Comparison of ENCODE assay signal across 7 cellular contexts in the genomic region with DNA sequence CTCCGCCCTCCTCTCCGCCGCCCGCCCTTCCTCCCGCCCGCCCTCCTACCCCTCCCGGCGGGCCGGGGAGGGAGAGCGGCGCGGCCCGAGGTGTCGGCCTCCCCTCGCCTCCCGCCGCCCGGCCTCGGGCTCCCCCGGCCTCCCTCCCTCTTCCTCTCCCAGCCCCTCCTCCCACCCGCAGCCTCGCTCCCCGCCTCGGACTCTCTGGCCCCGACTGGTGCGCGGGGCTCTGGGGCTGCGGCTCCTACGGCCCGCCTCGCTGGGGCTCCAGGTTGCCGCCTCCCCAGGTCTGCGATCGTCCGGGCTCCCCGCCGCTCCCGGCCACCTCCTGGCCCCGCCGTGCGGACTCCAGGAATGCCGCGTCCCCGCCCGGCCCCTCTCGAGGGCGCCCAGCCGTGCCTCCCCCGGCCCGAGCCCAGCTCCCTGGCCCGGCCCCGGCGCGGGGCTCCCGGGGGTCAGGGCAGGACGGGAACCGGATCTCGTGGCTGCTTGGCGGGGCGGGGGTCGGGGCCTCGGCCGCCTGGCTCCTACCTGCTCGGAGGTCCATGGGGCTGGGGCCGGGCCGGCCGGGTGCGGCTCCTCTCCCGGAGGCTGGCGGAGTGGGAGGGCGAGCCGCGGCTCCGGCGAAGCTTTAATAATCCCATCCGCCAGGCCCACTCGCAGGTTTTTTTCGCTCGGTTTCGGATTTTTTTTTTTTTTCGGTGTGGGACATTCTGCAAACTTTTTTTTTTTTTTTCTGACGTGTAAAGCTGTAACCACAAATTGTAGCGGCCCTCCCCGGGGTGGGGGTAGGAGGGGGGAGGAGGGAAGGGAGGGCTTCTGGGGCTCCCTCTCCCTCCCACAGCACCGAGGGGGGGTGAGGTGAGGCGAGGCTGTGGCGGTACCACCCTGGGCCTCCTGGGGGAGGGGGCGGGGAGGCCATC. TPM values are rescaled to one million over a fixed set of nuclear protein-coding genes. Genes with fewer than 3 reads are reported as not detected.
DNase-seq lines count a peak whose midpoint lies in the region; ATAC-seq lines count a peak whose summit lies in the region.

A gene (minus strand): TSS at position 606 of the 923 bp plus-strand sequence. CDS start 59 bp downstream, at position 547.

- no peaks in the 10 kb centered on the region for H3K36me3 Mint-ChIP-seq in activated CD8-positive, alpha-beta memory T cell treated with anti-CD3 and anti-CD28 coated beads, Interleukin-2, amount 10 ng/mL, durations not matched to agents 7 days and 5 days

- H3K9me3 ChIP-seq in mucosa of stomach (ENCODE audit: control insufficient read depth, low read length), result no peaks in the 10 kb centered on the region
- no peaks in the 10 kb centered on the region for H3K9me3 ChIP-seq in subcutaneous abdominal adipose tissue (ENCODE audit: control insufficient read depth in 5 of 5, low read length in 5 of 5)

- peaks cover 44% of the 10 kb centered on the region for H3K4me1 Mint-ChIP-seq in activated CD8-positive, alpha-beta memory T cell treated with anti-CD3 and anti-CD28 coated beads, Interleukin-2, amount 10 ng/mL, durations not matched to agents 7 days and 5 days

- CTCF ChIA-PET in activated CD8-positive, alpha-beta memory T cell treated with anti-CD3 and anti-CD28 coated beads, Interleukin-2, amount 10 ng/mL, durations not matched to agents 7 days and 5 days (lab: Charles Lee), result interaction anchor here (0.6 to 32.6 kb wide), 11 partner anchors 3 to 257 kb away, joined by 3 to 1153 read pairs (median 4); a partner anchor contains a TSS

- peaks cover 2% of the 10 kb centered on the region for H3K27me3 ChIP-seq in mucosa of stomach (ENCODE audit: control insufficient read depth, insufficient read depth, low read length)
- peaks cover 0 to 13% (median 10%) of the 10 kb centered on the region in 5 donors for H3K27me3 ChIP-seq in subcutaneous abdominal adipose tissue (ENCODE audit: control insufficient read depth in 5 of 5, insufficient read depth in 4 of 5, low read length in 5 of 5)

- peak within 1 kb of the TSS; percentile 84 for H3K9ac ChIP-seq in mucosa of stomach (ENCODE audit: low read length)
- peak within 1 kb of the TSS; percentile 16 to 79 (median 61) for H3K9ac ChIP-seq in subcutaneous abdominal adipose tissue (ENCODE audit: low read length in 5 of 5)

- peak within 1 kb of the TSS; percentile 46 for H3K4me3 ChIP-seq in mucosa of stomach (ENCODE audit: low read length)
- peak within 1 kb of the TSS; percentile 55 to 69 (median 59) for H3K4me3 ChIP-seq in subcutaneous abdominal adipose tissue (ENCODE audit: low read depth in 1 of 5, low read length in 5 of 5)

- DNase-seq in NCI-H510A treated with DMSO at 0.1 percent for 48 hours (lab: John Stamatoyannopoulos, UW) (peak; percentile 52), epidermal melanocyte (ENCODE audit: insufficient read length, low spot score) (peak; percentile 77), KG1 (lab: John Stamatoyannopoulos, UW) (no peak)
- DNase-seq in activated CD8-positive, alpha-beta memory T cell treated with anti-CD3 and anti-CD28 coated beads, Interleukin-2, amount 10 ng/mL, durations not matched to agents 7 days and 5 days, result peak; percentile 78

- H3K27ac Mint-ChIP-seq in activated CD8-positive, alpha-beta memory T cell treated with anti-CD3 and anti-CD28 coated beads, Interleukin-2, amount 10 ng/mL, durations not matched to agents 7 days and 5 days, result peak within 1 kb of the TSS; percentile 65

- H3K27me3 Mint-ChIP-seq in activated CD8-positive, alpha-beta memory T cell treated with anti-CD3 and anti-CD28 coated beads, Interleukin-2, amount 10 ng/mL, durations not matched to agents 7 days and 5 days, result peaks cover 70% of the 10 kb centered on the region

- H3K27ac ChIP-seq in subcutaneous abdominal adipose tissue (ENCODE audit: low read depth, low read length), result peak within 1 kb of the TSS; percentile 75

- H3K4me1 ChIP-seq in mucosa of stomach (ENCODE audit: control insufficient read depth, insufficient read depth, low read length), result peaks cover 40% of the 10 kb centered on the region
- H3K4me1 ChIP-seq in subcutaneous abdominal adipose tissue (ENCODE audit: control insufficient read depth in 5 of 5, insufficient read depth in 5 of 5, low read length in 5 of 5), result peaks cover 6 to 32% (median 28%) of the 10 kb centered on the region in 5 donors

- H3K4me3 Mint-ChIP-seq in activated CD8-positive, alpha-beta memory T cell treated with anti-CD3 and anti-CD28 coated beads, Interleukin-2, amount 10 ng/mL, durations not matched to agents 7 days and 5 days, result peak within 1 kb of the TSS; percentile 72

- no peaks in the 10 kb centered on the region for H3K9me3 Mint-ChIP-seq in activated CD8-positive, alpha-beta memory T cell treated with anti-CD3 and anti-CD28 coated beads, Interleukin-2, amount 10 ng/mL, durations not matched to agents 7 days and 5 days (ENCODE audit: low read depth)

- H3K36me3 ChIP-seq in mucosa of stomach (ENCODE audit: control insufficient read depth, insufficient read depth, low read length) (no peaks in the 10 kb centered on the region), subcutaneous abdominal adipose tissue (ENCODE audit: control insufficient read depth in 5 of 5, insufficient read depth in 5 of 5, low read length in 5 of 5) (no peaks in the 10 kb centered on the region)

- ATAC-seq in GM18511 (IDR thresholded peaks at IDR 0.05; ENCODE audit: unreplicated experiment), result peak; percentile 49
- peak; percentile 48 for ATAC-seq in activated CD8-positive, alpha-beta memory T cell treated with anti-CD3 and anti-CD28 coated beads, Interleukin-2, amount 10 ng/mL, durations not matched to agents 7 days and 5 days

RNA-seq across cellular contexts. Expression of the gene that starts here (rescaled TPM):
- 1 to 10 TPM in 1 of 2 experiments, under 1 TPM in 1; 0.76 to 1.9 TPM for total RNA-seq in activated CD8-positive, alpha-beta memory T cell treated with anti-CD3 and anti-CD28 coated beads, Interleukin-2, amount 10 ng/mL, durations not matched to agents 7 days and 5 days
